Comparison of ENCODE assay signal across 22 cellular contexts in genomic region chrX:4579480-4579879, GRCh38.
"Had no signal": no experiment of that assay in that cellular context is flagged by ENCODE, and none has a peak within 500 bp of the region (broad histone marks: within the 10 kb centered on the region; RNA-seq: fewer than 3 reads in every experiment).

No MANE protein-coding gene starts in this region.

- H3K9me3 ChIP-seq: SK-N-SH had no signal

- H3K27ac ChIP-seq: RWPE1 had no signal

- H3K27ac Mint-ChIP-seq: T-cell had no signal

- H3K36me3 Mint-ChIP-seq: T-cell had no signal

- H3K9ac ChIP-seq: SK-N-SH had no signal

- DNase-seq: KBM-7; MV-4-11; NCI-H1048; NCI-H1105; NCI-H1436 treated with DMSO at 0.1 percent for 48 hours; NCI-H1930; NCI-H2081; NCI-H2107; NCI-H2171 treated with DMSO at 0.1 percent for 48 hours; NCI-H345; NCI-H446 treated with DMSO at 0.1 percent for 48 hours; NCI-H524 treated with DMSO at 0.1 percent for 48 hours; NCI-H69; NCI-H774; NK-92 treated with Interleukin-12 subunit alpha and Interleukin-12 subunit beta, amount 100 ng/mL, for 24 hours; PC-3; SHP77; SK-N-SH; SW 1271; T-cell had no signal

- H3K4me1 Mint-ChIP-seq: T-cell had no signal

- H3K4me3 Mint-ChIP-seq: T-cell had no signal

- ATAC-seq: Panc1, PC-3, T-cell had no signal

- H3K4me2 ChIP-seq: SK-N-SH had no signal

- H3K27me3 Mint-ChIP-seq: T-cell had no signal

- H3K9me2 ChIP-seq: SK-N-SH had no signal
